ENCODE assay signal across 15 cellular contexts in the genomic region with DNA sequence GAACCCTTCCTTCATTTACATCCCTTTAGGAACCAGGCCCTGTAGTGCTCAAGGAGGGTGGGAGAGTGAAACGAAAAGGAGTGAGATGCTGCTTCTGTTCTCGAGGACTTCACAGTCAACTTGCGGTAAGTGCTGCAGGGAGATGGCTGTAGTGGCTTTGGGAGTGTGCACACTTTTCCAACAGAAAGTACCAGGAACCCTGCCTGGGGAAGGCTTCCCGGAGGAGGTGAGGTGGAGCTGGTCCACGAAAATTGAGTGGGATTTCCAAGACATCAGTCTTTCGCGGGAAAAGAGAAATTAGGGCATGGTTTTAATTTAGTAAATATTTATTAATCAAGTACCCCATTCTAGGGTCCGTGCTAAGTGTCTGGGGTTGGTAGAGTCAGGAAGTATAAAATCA. TPM values are rescaled to one million over a fixed set of nuclear protein-coding genes. Genes with fewer than 3 reads are reported as not detected.
DNase-seq lines count a peak whose midpoint lies in the region; ATAC-seq and TF ChIP-seq lines count a peak whose summit lies in the region.
"Had no signal": no experiment of that assay in that cellular context is flagged by ENCODE, and none has a peak within 500 bp of the region (broad histone marks: within the 10 kb centered on the region; RNA-seq: fewer than 3 reads in every experiment).

No MANE protein-coding gene starts in this region.

- 34% methylated on average over 8 of the region's 8 CpGs for WGBS in hepatocyte (ENCODE audit: low lambda C conversion rate, missing lambda C conversion rate)
- WGBS in stomach, 5 donors = 40 to 51% (median 46%) methylated on average over 8 of the region's 8 CpGs

- H3K4me1 Mint-ChIP-seq in activated T-cell treated with anti-CD3 and anti-CD28 coated beads, Interleukin-2, amount 50 U/mL, for 72 hours (ENCODE audit: low read depth) = peaks cover 49% of the 10 kb centered on the region
- peaks cover 41% of the 10 kb centered on the region for H3K4me1 Mint-ChIP-seq in activated CD8-positive, alpha-beta T cell treated with anti-CD3 and anti-CD28 coated beads for 36 hours (ENCODE audit: low read depth)

- H3K9me2 ChIP-seq in hepatocyte (replicated peaks; ENCODE audit: insufficient read depth) = no peaks in the 10 kb centered on the region

- H3K36me3 ChIP-seq in hepatocyte (replicated peaks; ENCODE audit: insufficient read depth, low read depth) (no peaks in the 10 kb centered on the region), stomach (no peaks in the 10 kb centered on the region)
- H3K36me3 ChIP-seq: ascending aorta, pancreas, vagina had no signal

- no peaks in the 10 kb centered on the region for H3K9me3 Mint-ChIP-seq in activated T-cell treated with anti-CD3 and anti-CD28 coated beads, Interleukin-2, amount 50 U/mL, for 72 hours
- H3K9me3 Mint-ChIP-seq in activated CD8-positive, alpha-beta T cell treated with anti-CD3 and anti-CD28 coated beads for 36 hours = no peaks in the 10 kb centered on the region
- H3K9me3 Mint-ChIP-seq: activated CD4-positive, alpha-beta T cell treated with anti-CD3 and anti-CD28 coated beads, Interleukin-2, amount 10 ng/mL, durations not matched to agents 7 days and 5 days had no signal

- H3K4me3 Mint-ChIP-seq in activated T-cell treated with anti-CD3 and anti-CD28 coated beads, Interleukin-2, amount 50 U/mL, for 72 hours = peak overlapping the region; percentile 59 to 63
- H3K4me3 Mint-ChIP-seq in activated CD8-positive, alpha-beta T cell treated with anti-CD3 and anti-CD28 coated beads for 36 hours = peak overlapping the region; percentile 39

- no peaks in the 10 kb centered on the region for H3K36me3 Mint-ChIP-seq in activated T-cell treated with anti-CD3 and anti-CD28 coated beads, Interleukin-2, amount 50 U/mL, for 72 hours (ENCODE audit: insufficient read depth in 2 of 2)
- no peaks in the 10 kb centered on the region for H3K36me3 Mint-ChIP-seq in activated CD8-positive, alpha-beta T cell treated with anti-CD3 and anti-CD28 coated beads for 36 hours (ENCODE audit: low read depth)

- H3K4me2 ChIP-seq in hepatocyte = peak overlapping the region; percentile 83

- H3K4me3 ChIP-seq in hepatocyte (no peak overlapping the region), stomach (peak overlapping the region in 1 of 4 donors; percentile 50)

- no peak for TF ChIP-seq EP300 in stomach (IDR thresholded peaks at IDR 0.05)

- no peak for TF ChIP-seq POLR2A in stomach (IDR thresholded peaks at IDR 0.05)

- H3K9me3 ChIP-seq in hepatocyte (ENCODE audit: low read depth) (no peaks in the 10 kb centered on the region), stomach (no peaks in the 10 kb centered on the region)
- H3K9me3 ChIP-seq: ascending aorta, pancreas, vagina had no signal

- H3K4me1 ChIP-seq in hepatocyte (ENCODE audit: insufficient read depth) = peaks cover 24% of the 10 kb centered on the region
- H3K4me1 ChIP-seq in stomach = peaks cover 30 to 56% (median 39%) of the 10 kb centered on the region in 4 donors

- no peak for TF ChIP-seq CTCF in activated CD8-positive, alpha-beta T cell treated with anti-CD3 and anti-CD28 coated beads for 36 hours (IDR thresholded peaks at IDR 0.05)
- TF ChIP-seq CTCF in hepatocyte (IDR thresholded peaks at IDR 0.05; ENCODE audit: poor library complexity) = no peak
- TF ChIP-seq CTCF in stomach (IDR thresholded peaks at IDR 0.05) = no peak

- H3K79me2 ChIP-seq in hepatocyte = no peaks in the 10 kb centered on the region

- intact Hi-C loops in activated CD8-positive, alpha-beta T cell treated with anti-CD3 and anti-CD28 coated beads for 36 hours (cut with micrococcal nuclease) = no loop called here
- intact Hi-C loops in stomach (cut with DNase I; ENCODE audit: low total_unique reads) = no loop called here

- H3K27me3 ChIP-seq in hepatocyte (peaks cover 47% of the 10 kb centered on the region), stomach (peaks cover 0 to 84% (median 13%) of the 10 kb centered on the region in 3 donors)
- H3K27me3 ChIP-seq: vagina had no signal

- peak overlapping the region; percentile 37 for H2AFZ ChIP-seq in hepatocyte

- H3K27me3 Mint-ChIP-seq in activated T-cell treated with anti-CD3 and anti-CD28 coated beads, Interleukin-2, amount 50 U/mL, for 72 hours (ENCODE audit: low read depth) = peaks cover 45% of the 10 kb centered on the region
- H3K27me3 Mint-ChIP-seq in activated CD8-positive, alpha-beta T cell treated with anti-CD3 and anti-CD28 coated beads for 36 hours = peaks cover 53% of the 10 kb centered on the region

- peak overlapping the region; percentile 43 for H3K27ac ChIP-seq in hepatocyte
- peak overlapping the region in 4 of 5 donors; percentile 27 to 82 (median 77) for H3K27ac ChIP-seq in stomach
- H3K27ac ChIP-seq: ascending aorta, pancreas had no signal

- DNase-seq in activated T-cell treated with anti-CD3 and anti-CD28 coated beads, Interleukin-2, amount 50 U/mL, for 72 hours = no peak
- DNase-seq in activated T-cell treated with anti-CD3 and anti-CD28 coated beads, Interleukin-2, amount 50 U/mL, for 48 hours = no peak
- DNase-seq in activated CD8-positive, alpha-beta T cell treated with anti-CD3 and anti-CD28 coated beads for 36 hours = no peak
- DNase-seq in hepatocyte (ENCODE audit: low spot score) = no peak
- no peak for DNase-seq in stomach
- no peak for DNase-seq in SK-N-DZ (ENCODE audit: low spot score)
- no peak for DNase-seq in NCI-H2029 treated with DMSO at 0.1 percent for 48 hours (lab: John Stamatoyannopoulos, UW)
- DNase-seq: activated CD4-positive, alpha-beta T cell treated with anti-CD3 and anti-CD28 coated beads, Interleukin-2, amount 10 ng/mL, durations not matched to agents 7 days and 5 days; NCI-H2171 treated with DMSO at 0.1 percent for 48 hours had no signal

- CTCF ChIA-PET in activated CD8-positive, alpha-beta T cell treated with anti-CD3 and anti-CD28 coated beads for 36 hours (lab: Charles Lee) = interaction anchor here (0.7 to 1.2 kb wide), 2 partner anchors 31 to 67 kb away, joined by 3 to 7 read pairs; no protein-coding TSS in a partner anchor

- H3K27ac Mint-ChIP-seq in activated T-cell treated with anti-CD3 and anti-CD28 coated beads, Interleukin-2, amount 50 U/mL, for 72 hours = no peak overlapping the region
- H3K27ac Mint-ChIP-seq in activated CD8-positive, alpha-beta T cell treated with anti-CD3 and anti-CD28 coated beads for 36 hours = no peak overlapping the region
- H3K27ac Mint-ChIP-seq: activated CD4-positive, alpha-beta T cell treated with anti-CD3 and anti-CD28 coated beads, Interleukin-2, amount 10 ng/mL, durations not matched to agents 7 days and 5 days had no signal

- no peaks in the 10 kb centered on the region for H4K20me1 ChIP-seq in hepatocyte (ENCODE audit: insufficient read depth, poor library complexity, severe bottlenecking)

- POLR2A ChIA-PET in activated CD8-positive, alpha-beta T cell treated with anti-CD3 and anti-CD28 coated beads for 36 hours (lab: Charles Lee) = no interaction called here

- no peak for ATAC-seq in activated T-cell treated with anti-CD3 and anti-CD28 coated beads, Interleukin-2, amount 50 U/mL, for 72 hours (replicated peaks in 1 of 2)
- no peak for ATAC-seq in activated CD8-positive, alpha-beta T cell treated with anti-CD3 and anti-CD28 coated beads for 36 hours
- ATAC-seq in GM19455 (IDR thresholded peaks at IDR 0.05; ENCODE audit: unreplicated experiment) = no peak

RNA-seq across cellular contexts. Expression of a gene that starts 12.7 kb away (rescaled TPM):
- under 1 TPM in 1 of 2 donors, not detected in 1; 0.12 TPM for total RNA-seq in activated T-cell treated with anti-CD3 and anti-CD28 coated beads, Interleukin-2, amount 50 U/mL, for 72 hours
- not detected for total RNA-seq in activated CD8-positive, alpha-beta T cell treated with anti-CD3 and anti-CD28 coated beads for 36 hours
- total RNA-seq in hepatocyte = 6.3 and 7.7 TPM in 2 replicates
- polyA plus RNA-seq in hepatocyte = 5.0 and 10.1 TPM in 2 replicates
- total RNA-seq in stomach = 10 to 100 TPM in 2 of 5 donors, 1 to 10 TPM in 1, not detected in 2; 4.6 to 12.3 (median 11.0) TPM
- 10 to 100 TPM in 1 of 3 donors, 1 to 10 TPM in 2; 1.2 to 52.2 (median 4.3) TPM for polyA plus RNA-seq in stomach
- polyA plus RNA-seq in SK-N-DZ (2014; cell fraction: cytosol; rRNA removed) = not detected in 2 replicates
- polyA plus RNA-seq in SK-N-DZ (2014; cell fraction: nucleus; rRNA removed) = not detected in 2 replicates
- total RNA-seq: activated CD4-positive, alpha-beta T cell treated with anti-CD3 and anti-CD28 coated beads, Interleukin-2, amount 10 ng/mL, durations not matched to agents 7 days and 5 days; ascending aorta; epithelial cell of proximal tubule; vagina had no signal
- polyA plus RNA-seq: AG04450 had no signal

RNA-seq across cellular contexts. Expression of a gene that starts 24.6 kb away (rescaled TPM):
- not detected for total RNA-seq in activated T-cell treated with anti-CD3 and anti-CD28 coated beads, Interleukin-2, amount 50 U/mL, for 72 hours
- total RNA-seq in activated CD8-positive, alpha-beta T cell treated with anti-CD3 and anti-CD28 coated beads for 36 hours = not detected
- total RNA-seq in hepatocyte = 0.73 and 1.1 TPM in 2 replicates
- polyA plus RNA-seq in hepatocyte = 2.2 and 3.3 TPM in 2 replicates
- total RNA-seq in stomach = 10 to 100 TPM in 1 of 5 donors, 1 to 10 TPM in 1, under 1 TPM in 1, not detected in 2; 0.18 to 13.5 (median 7.1) TPM
- polyA plus RNA-seq in stomach = 1 to 10 TPM; 2.4 to 3.4 (median 3.2) TPM
- polyA plus RNA-seq in SK-N-DZ (2014; cell fraction: cytosol; rRNA removed) = 0.20 and 0.45 TPM in 2 replicates
- 0.07 and 0.14 TPM in 2 replicates for polyA plus RNA-seq in SK-N-DZ (2014; cell fraction: nucleus; rRNA removed)
- total RNA-seq: activated CD4-positive, alpha-beta T cell treated with anti-CD3 and anti-CD28 coated beads, Interleukin-2, amount 10 ng/mL, durations not matched to agents 7 days and 5 days; ascending aorta; epithelial cell of proximal tubule had no signal
- polyA plus RNA-seq: AG04450 had no signal

RNA-seq across cellular contexts. Expression of a gene that starts 33.2 kb away (rescaled TPM):
- total RNA-seq in activated T-cell treated with anti-CD3 and anti-CD28 coated beads, Interleukin-2, amount 50 U/mL, for 72 hours = 10 to 100 TPM; 54.1 to 63.1 TPM
- 10 to 100 TPM; 33.8 to 34.1 TPM for total RNA-seq in activated CD8-positive, alpha-beta T cell treated with anti-CD3 and anti-CD28 coated beads for 36 hours
- total RNA-seq in hepatocyte (50.9 and 55.6 TPM in 2 replicates), stomach (100 to 1,000 TPM in 1 of 5 donors, 10 to 100 TPM in 3, 1 to 10 TPM in 1; 1.2 to 141 (median 30.4) TPM)
- polyA plus RNA-seq in hepatocyte (74.5 and 79.6 TPM in 2 replicates), stomach (100 to 1,000 TPM in 1 of 3 donors, 10 to 100 TPM in 2; 67.8 to 106 (median 69.7) TPM)
- 35.4 and 42.7 TPM in 2 replicates for polyA plus RNA-seq in SK-N-DZ (2014; cell fraction: cytosol; rRNA removed)
- polyA plus RNA-seq in SK-N-DZ (2014; cell fraction: nucleus; rRNA removed) = 18.3 and 21.3 TPM in 2 replicates

RNA-seq across cellular contexts. Expression of a gene that starts 35.8 kb away (rescaled TPM):
- total RNA-seq in activated T-cell treated with anti-CD3 and anti-CD28 coated beads, Interleukin-2, amount 50 U/mL, for 72 hours = not detected
- not detected for total RNA-seq in activated CD8-positive, alpha-beta T cell treated with anti-CD3 and anti-CD28 coated beads for 36 hours
- total RNA-seq in hepatocyte = 0.40 and 1.0 TPM in 2 replicates
- 0.34 and 2.2 TPM in 2 replicates for polyA plus RNA-seq in hepatocyte
- not detected for total RNA-seq in stomach
- not detected for polyA plus RNA-seq in stomach
- polyA plus RNA-seq in SK-N-DZ (2014; cell fraction: cytosol; rRNA removed) = 0.08 TPM in 1 of 2 replicates, not detected in the other
- polyA plus RNA-seq in SK-N-DZ (2014; cell fraction: nucleus; rRNA removed) = 0.09 TPM in 1 of 2 replicates, not detected in the other
- total RNA-seq: activated CD4-positive, alpha-beta T cell treated with anti-CD3 and anti-CD28 coated beads, Interleukin-2, amount 10 ng/mL, durations not matched to agents 7 days and 5 days; ascending aorta; epithelial cell of proximal tubule; pancreas; vagina had no signal
- polyA plus RNA-seq: AG04450, pancreas had no signal

RNA-seq across cellular contexts. Expression of a gene that starts 39.1 kb away (rescaled TPM):
- total RNA-seq in activated T-cell treated with anti-CD3 and anti-CD28 coated beads, Interleukin-2, amount 50 U/mL, for 72 hours = 10 to 100 TPM; 77.1 to 81.9 TPM
- total RNA-seq in activated CD8-positive, alpha-beta T cell treated with anti-CD3 and anti-CD28 coated beads for 36 hours = 10 to 100 TPM; 53.0 to 58.1 TPM
- total RNA-seq in hepatocyte (20.9 and 21.3 TPM in 2 replicates), stomach (10 to 100 TPM in 3 of 5 donors, 1 to 10 TPM in 2; 4.1 to 44.2 (median 21.7) TPM)
- polyA plus RNA-seq in hepatocyte (26.5 and 34.8 TPM in 2 replicates), stomach (10 to 100 TPM; 36.0 to 65.1 (median 52.3) TPM)
- polyA plus RNA-seq in SK-N-DZ (2014; cell fraction: cytosol; rRNA removed) = 51.4 and 54.4 TPM in 2 replicates
- polyA plus RNA-seq in SK-N-DZ (2014; cell fraction: nucleus; rRNA removed) = 33.3 and 36.2 TPM in 2 replicates
